In the genomic region with DNA sequence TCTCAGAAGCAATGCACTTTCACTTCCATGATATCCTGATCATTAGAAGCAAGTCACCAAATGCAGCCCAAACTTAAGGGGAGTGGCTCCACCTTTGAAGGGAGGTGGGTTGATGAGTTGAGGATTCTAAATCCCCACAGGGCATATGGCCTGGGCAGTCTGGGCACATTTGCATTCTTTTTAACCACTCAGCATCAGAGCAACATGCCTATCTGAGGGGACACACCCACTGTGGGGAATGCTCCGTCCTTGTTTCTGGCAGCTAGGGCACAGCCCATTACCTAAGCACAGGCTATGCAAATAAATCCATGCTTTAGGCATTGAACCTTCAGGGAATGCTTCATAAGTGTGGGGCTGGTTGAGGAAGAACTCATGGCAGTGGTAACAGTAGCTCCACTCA, we compare ENCODE assay signal across 16 cellular contexts.
"Had no signal": no experiment of that assay in that cellular context is flagged by ENCODE, and none has a peak within 500 bp of the region (broad histone marks: within the 10 kb centered on the region; RNA-seq: fewer than 3 reads in every experiment).

No MANE protein-coding gene starts in this region.

- H3K4me1 ChIP-seq: gastroesophageal sphincter, testis had no signal

- H3K4me3 Mint-ChIP-seq: activated B cell treated with CpG ODN at 0.5 μM for 24 hours; activated CD4-positive, alpha-beta T cell treated with anti-CD3 and anti-CD28 coated beads, Interleukin-2, amount 10 ng/mL, durations not matched to agents 7 days and 5 days; activated naive CD4-positive, alpha-beta T cell treated with anti-CD3 and anti-CD28 coated beads, Interleukin-2, amount 10 ng/mL, durations not matched to agents 7 days and 5 days; activated T-helper 17 cell treated with anti-CD3 and anti-CD28 coated beads, Interleukin-2, amount 50 U/mL, for 72 hours; natural killer cell; stimulated activated naive CD8-positive, alpha-beta T cell treated with anti-CD3 and anti-CD28 coated beads, Interleukin-15, amount 100 ng/mL, for 72 hours; T-helper 1 cell treated with Interleukin-12 subunit alpha and Interleukin-12 subunit beta and Interleukin-4 antibody, amounts not matched to agents 30 μg/mL and 1 μg/mL, for 36 hours had no signal

- H3K4me1 Mint-ChIP-seq: activated B cell treated with CpG ODN at 0.5 μM for 24 hours; activated CD4-positive, alpha-beta T cell treated with anti-CD3 and anti-CD28 coated beads, Interleukin-2, amount 10 ng/mL, durations not matched to agents 7 days and 5 days; activated naive CD4-positive, alpha-beta T cell treated with anti-CD3 and anti-CD28 coated beads, Interleukin-2, amount 10 ng/mL, durations not matched to agents 7 days and 5 days; activated T-helper 17 cell treated with anti-CD3 and anti-CD28 coated beads, Interleukin-2, amount 50 U/mL, for 72 hours; natural killer cell; stimulated activated naive CD8-positive, alpha-beta T cell treated with anti-CD3 and anti-CD28 coated beads, Interleukin-15, amount 100 ng/mL, for 72 hours had no signal

- ATAC-seq: activated T-helper 17 cell treated with anti-CD3 and anti-CD28 coated beads, Interleukin-2, amount 50 U/mL, for 72 hours; gastroesophageal sphincter; natural killer cell; stimulated activated naive CD8-positive, alpha-beta T cell treated with anti-CD3 and anti-CD28 coated beads, Interleukin-15, amount 100 ng/mL, for 72 hours had no signal

- H3K27ac ChIP-seq: coronary artery, gastroesophageal sphincter, testis had no signal

- H3K36me3 Mint-ChIP-seq: activated naive CD4-positive, alpha-beta T cell treated with anti-CD3 and anti-CD28 coated beads, Interleukin-2, amount 10 ng/mL, durations not matched to agents 7 days and 5 days; natural killer cell had no signal

- DNase-seq: activated B cell treated with CpG ODN at 0.5 μM for 24 hours; activated CD4-positive, alpha-beta T cell treated with anti-CD3 and anti-CD28 coated beads, Interleukin-2, amount 10 ng/mL, durations not matched to agents 7 days and 5 days; activated naive CD4-positive, alpha-beta T cell treated with anti-CD3 and anti-CD28 coated beads, Interleukin-2, amount 10 ng/mL, durations not matched to agents 7 days and 5 days; activated T-cell treated with anti-CD3 and anti-CD28 coated beads for 4 hours; central memory CD4-positive, alpha-beta T cell; effector CD4-positive, alpha-beta T cell; kidney; midbrain; natural killer cell; stimulated activated CD4-positive, alpha-beta T cell treated with anti-CD3 and anti-CD28 coated beads, Interleukin-4, amount 100 ng/mL, for 4 hours; stimulated activated naive CD8-positive, alpha-beta T cell treated with anti-CD3 and anti-CD28 coated beads, Interleukin-15, amount 100 ng/mL, for 72 hours; testis had no signal

- H3K4me3 ChIP-seq: coronary artery, gastroesophageal sphincter, testis had no signal

- H3K36me3 ChIP-seq: gastroesophageal sphincter had no signal

- H3K27me3 Mint-ChIP-seq: activated B cell treated with CpG ODN at 0.5 μM for 24 hours; activated naive CD4-positive, alpha-beta T cell treated with anti-CD3 and anti-CD28 coated beads, Interleukin-2, amount 10 ng/mL, durations not matched to agents 7 days and 5 days had no signal

- H3K27ac Mint-ChIP-seq: activated B cell treated with CpG ODN at 0.5 μM for 24 hours; activated CD4-positive, alpha-beta T cell treated with anti-CD3 and anti-CD28 coated beads, Interleukin-2, amount 10 ng/mL, durations not matched to agents 7 days and 5 days; activated naive CD4-positive, alpha-beta T cell treated with anti-CD3 and anti-CD28 coated beads, Interleukin-2, amount 10 ng/mL, durations not matched to agents 7 days and 5 days; activated T-helper 17 cell treated with anti-CD3 and anti-CD28 coated beads, Interleukin-2, amount 50 U/mL, for 72 hours; natural killer cell; stimulated activated naive CD8-positive, alpha-beta T cell treated with anti-CD3 and anti-CD28 coated beads, Interleukin-15, amount 100 ng/mL, for 72 hours; T-helper 1 cell treated with Interleukin-12 subunit alpha and Interleukin-12 subunit beta and Interleukin-4 antibody, amounts not matched to agents 30 μg/mL and 1 μg/mL, for 36 hours had no signal

- H3K9me3 Mint-ChIP-seq: activated B cell treated with CpG ODN at 0.5 μM for 24 hours; activated naive CD4-positive, alpha-beta T cell treated with anti-CD3 and anti-CD28 coated beads, Interleukin-2, amount 10 ng/mL, durations not matched to agents 7 days and 5 days; activated T-helper 17 cell treated with anti-CD3 and anti-CD28 coated beads, Interleukin-2, amount 50 U/mL, for 72 hours; natural killer cell; T-helper 1 cell treated with Interleukin-12 subunit alpha and Interleukin-12 subunit beta and Interleukin-4 antibody, amounts not matched to agents 30 μg/mL and 1 μg/mL, for 36 hours had no signal

- H3K27me3 ChIP-seq: gastroesophageal sphincter, testis had no signal

- H3K9me3 ChIP-seq: gastroesophageal sphincter, testis had no signal
